9 cellular contexts compared by ENCODE assay signal in the genomic region with DNA sequence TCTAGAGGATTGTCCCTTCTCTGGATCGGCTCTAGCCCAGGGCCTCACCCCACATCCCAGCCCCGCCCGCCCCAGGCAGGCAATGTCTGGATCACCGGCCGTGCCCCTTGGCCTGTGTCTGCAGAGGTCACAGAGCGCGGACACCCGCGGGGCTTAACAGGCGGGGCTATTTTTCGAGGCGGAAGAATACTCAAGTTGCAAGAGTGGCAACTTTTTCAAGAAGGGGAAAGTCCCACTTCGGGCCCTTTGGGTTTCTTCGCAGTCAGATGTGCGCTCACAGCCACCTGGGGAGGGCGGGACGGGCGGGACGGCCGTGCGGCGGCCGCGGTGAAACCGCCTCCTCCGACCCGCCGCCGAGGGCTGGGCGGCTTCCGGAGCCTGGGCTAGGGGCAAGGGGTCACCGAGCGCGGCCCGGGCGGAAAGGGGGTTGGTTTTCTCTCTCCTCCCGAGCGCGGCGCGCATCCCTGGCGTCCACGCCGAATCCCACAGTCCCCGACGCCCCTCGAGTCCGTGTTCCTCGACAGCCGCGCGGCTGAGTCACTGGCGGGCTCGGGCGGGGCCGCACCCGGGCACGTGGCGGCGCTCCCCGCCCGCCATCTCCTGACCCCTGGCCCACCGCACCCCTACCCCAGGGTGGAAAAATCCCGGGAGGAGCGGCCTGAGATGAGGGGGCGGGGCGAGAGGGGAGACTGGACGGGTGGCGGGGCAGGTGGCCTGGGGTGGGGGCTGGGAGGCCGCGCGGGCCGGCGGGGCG. TPM values are rescaled to one million over a fixed set of nuclear protein-coding genes. Genes with fewer than 3 reads are reported as not detected.
A peak's percentile ranks its signal among the peaks of the same experiment; 100 is the strongest.
DNase-seq lines count a peak whose midpoint lies in the region; ATAC-seq and TF ChIP-seq lines count a peak whose summit lies in the region.
"Had no signal": no experiment of that assay in that cellular context is flagged by ENCODE, and none has a peak within 500 bp of the region (broad histone marks: within the 10 kb centered on the region; RNA-seq: fewer than 3 reads in every experiment).

No MANE protein-coding gene starts in this region.

- POLR2A ChIA-PET in T-cell (lab: Charles Lee) = no interaction called here

- no peaks in the 10 kb centered on the region for H3K27me3 ChIP-seq in HUES6 (ENCODE audit: control insufficient read depth, insufficient read depth, low read length)
- no peaks in the 10 kb centered on the region for H3K27me3 ChIP-seq in adrenal gland
- H3K27me3 ChIP-seq in right atrium auricular region = no peaks in the 10 kb centered on the region

- H3K9me3 Mint-ChIP-seq in CD14-positive monocyte (no peaks in the 10 kb centered on the region), T-cell (no peaks in the 10 kb centered on the region)

- H3K27ac Mint-ChIP-seq in CD14-positive monocyte (peak overlapping the region; percentile 89 to 99 (median 98)), T-cell (peak overlapping the region; percentile 87)

- intact Hi-C loops in CD14-positive monocyte (cut with micrococcal nuclease) (loop anchor here (1.0 to 5.0 kb wide), 5 partner anchors 17 to 182 kb away; partner anchors contain the start of genes SPAG7 (in 2 of the 2), CAMTA2 (in 1 of the 2) and CHRNE (in 1 of the 2)), adrenal gland (cut with DNase I) (no loop called here)

- H3K9me3 ChIP-seq in HUES6 (ENCODE audit: control insufficient read depth, insufficient read depth, low read depth, low read length) (no peaks in the 10 kb centered on the region), adrenal gland (replicated peaks in 1 of 3) (no peaks in the 10 kb centered on the region), right atrium auricular region (no peaks in the 10 kb centered on the region)

- H3K9ac ChIP-seq in HUES6 (ENCODE audit: low read length) = peak overlapping the region; percentile 96

- peaks cover 53% of the 10 kb centered on the region for H3K4me1 ChIP-seq in HUES6 (ENCODE audit: control insufficient read depth, insufficient read depth, low read length)
- H3K4me1 ChIP-seq in adrenal gland (replicated peaks in 1 of 2) = peaks cover 30 to 38% of the 10 kb centered on the region in 2 donors
- peaks cover 0 to 58% of the 10 kb centered on the region in 2 donors for H3K4me1 ChIP-seq in right atrium auricular region

- H3K36me3 ChIP-seq in HUES6 (ENCODE audit: control insufficient read depth, insufficient read depth, low read length) (peaks cover 34% of the 10 kb centered on the region), adrenal gland (replicated peaks in 1 of 2) (peaks cover 0 to 23% of the 10 kb centered on the region in 2 donors), right atrium auricular region (peaks cover 15% of the 10 kb centered on the region)

- WGBS in adrenal gland, 4 donors = 0 to 2% (median 1%) methylated on average over 3 to 75 of the region's 75 CpGs

- TF ChIP-seq CTCF in CD14-positive monocyte (IDR thresholded peaks at IDR 0.05) (no peak), adrenal gland (IDR thresholded peaks at IDR 0.05) (no peak), right atrium auricular region (IDR thresholded peaks at IDR 0.05) (no peak)

- DNase-seq in CD14-positive monocyte (ENCODE audit: low spot score) (peak; percentile 82), T-cell (peak; percentile 47 to 80 (median 67)), adrenal gland (peak; percentile 76 to 84 (median 82)), right atrium auricular region (ENCODE audit: low spot score) (peak; percentile 82), renal cortical epithelial cell (ENCODE audit: low read depth) (peak; percentile 62), cortex of kidney (lab: John Stamatoyannopoulos, UW) (no peak)

- H3K36me3 Mint-ChIP-seq in CD14-positive monocyte = peaks cover 21 to 25% of the 10 kb centered on the region in 2 donors
- peaks cover 21% of the 10 kb centered on the region for H3K36me3 Mint-ChIP-seq in T-cell

- TF ChIP-seq POLR2A in adrenal gland (IDR thresholded peaks at IDR 0.05) = peak in 1 of 2 donors; percentile 37

- H3K4me1 Mint-ChIP-seq in CD14-positive monocyte (peaks cover 40% of the 10 kb centered on the region), T-cell (peaks cover 37 to 46% (median 39%) of the 10 kb centered on the region in 3 donors)

- H3K4me3 ChIP-seq in HUES6 (ENCODE audit: low read depth, low read length) (peak overlapping the region; percentile 95), adrenal gland (peak overlapping the region in 2 of 4 donors; percentile 85 to 98), right atrium auricular region (peak overlapping the region; percentile 80 to 89)

- H3K27ac ChIP-seq in HUES6 (ENCODE audit: low read depth, low read length) = peak overlapping the region; percentile 99
- peak overlapping the region; percentile 83 to 99 (median 96) for H3K27ac ChIP-seq in adrenal gland
- peak overlapping the region; percentile 98 to 100 for H3K27ac ChIP-seq in right atrium auricular region

- ATAC-seq in GM19324 (IDR thresholded peaks at IDR 0.05; ENCODE audit: low FRiP score, unreplicated experiment) (peak; percentile 27), T-cell (replicated peaks in 1 of 4) (peak; percentile 38 to 57 (median 40))

- peaks cover 2 to 8% (median 3%) of the 10 kb centered on the region in 3 donors for H3K27me3 Mint-ChIP-seq in CD14-positive monocyte (ENCODE audit: low read depth in 3 of 3)
- H3K27me3 Mint-ChIP-seq in T-cell = no peaks in the 10 kb centered on the region

- H3K4me3 Mint-ChIP-seq in CD14-positive monocyte (peak overlapping the region; percentile 77 to 97), T-cell (peak overlapping the region; percentile 97 to 100 (median 98))

- CTCF ChIA-PET in T-cell (lab: Charles Lee) = interaction anchor here in 1 of 2 donors (0.6 to 1.0 kb wide), 3 partner anchors 10 to 17 kb away, joined by 3 to 6 read pairs (median 4); partner anchors contain the start of genes RNF167 and SLC25A11

RNA-seq across cellular contexts. Expression of gene PFN1, which starts 1.2 kb away (rescaled TPM):
- polyA plus RNA-seq in CD14-positive monocyte (1,000 to 10,000 TPM; 1,582 to 1,613 TPM), adrenal gland (100 to 1,000 TPM; 310 to 593 (median 390) TPM)
- total RNA-seq in T-cell (100 to 1,000 TPM; 654 to 853 (median 744) TPM), adrenal gland (1,000 to 10,000 TPM in 1 of 8 donors, 100 to 1,000 TPM in 7; 357 to 1,056 (median 454) TPM), right atrium auricular region (100 to 1,000 TPM; 218 to 425 TPM), renal cortical epithelial cell (549 and 701 TPM in 2 replicates)

RNA-seq across cellular contexts. Expression of gene ENO3, which starts 1.4 kb away (rescaled TPM):
- polyA plus RNA-seq in CD14-positive monocyte (under 1 TPM; 0.36 to 0.60 TPM), adrenal gland (10 to 100 TPM in 2 of 3 donors, 1 to 10 TPM in 1; 2.5 to 64.8 (median 22.0) TPM)
- total RNA-seq in T-cell (10 to 100 TPM; 31.0 to 38.4 (median 36.3) TPM), adrenal gland (10 to 100 TPM in 2 of 8 donors, 1 to 10 TPM in 6; 1.6 to 13.6 (median 4.2) TPM), right atrium auricular region (100 to 1,000 TPM; 235 to 563 TPM), renal cortical epithelial cell (5.3 and 6.6 TPM in 2 replicates)

RNA-seq across cellular contexts. Expression of gene RNF167, which starts 9.4 kb away (rescaled TPM):
- polyA plus RNA-seq in CD14-positive monocyte (10 to 100 TPM; 17.2 to 20.6 TPM), adrenal gland (100 to 1,000 TPM; 134 to 252 (median 240) TPM)
- total RNA-seq in T-cell (100 to 1,000 TPM; 109 to 158 (median 135) TPM), adrenal gland (100 to 1,000 TPM in 4 of 8 donors, 10 to 100 TPM in 4; 46.7 to 130 (median 94.5) TPM), right atrium auricular region (10 to 100 TPM; 66.9 to 68.6 TPM), renal cortical epithelial cell (16.1 and 43.6 TPM in 2 replicates)

RNA-seq across cellular contexts. Expression of gene SLC25A11, which starts 9.7 kb away (rescaled TPM):
- 100 to 1,000 TPM; 111 to 138 TPM for polyA plus RNA-seq in CD14-positive monocyte
- 10 to 100 TPM; 30.9 to 51.6 (median 47.0) TPM for total RNA-seq in T-cell
- total RNA-seq in adrenal gland = 10 to 100 TPM; 65.3 to 77.7 (median 68.5) TPM
- 10 to 100 TPM; 37.8 to 57.1 (median 40.3) TPM for polyA plus RNA-seq in adrenal gland
- total RNA-seq in right atrium auricular region = 100 to 1,000 TPM in 1 of 2 donors, 10 to 100 TPM in 1; 99.5 to 188 TPM
- total RNA-seq in renal cortical epithelial cell = 40.1 and 56.2 TPM in 2 replicates

RNA-seq across cellular contexts. Expression of gene GP1BA, which starts 17.4 kb away (rescaled TPM):
- polyA plus RNA-seq in CD14-positive monocyte (under 1 TPM; 0.24 to 0.29 TPM), adrenal gland (not detected)
- total RNA-seq in T-cell (under 1 TPM in 1 of 5 donors, not detected in 4; 0.40 TPM), adrenal gland (under 1 TPM in 1 of 8 donors, not detected in 7; 0.08 TPM), right atrium auricular region (not detected), renal cortical epithelial cell (not detected in 2 replicates)
- total RNA-seq: T-helper 2 cell treated with Interferon-gamma antibody and Interleukin-4, amounts not matched to agents 100 ng/mL and 5 ng/mL, for 36 hours had no signal

Comparison
In these comparisons a context has a peak if more than half of its experiments do, and no peak if none do; other contexts are left out.
1. RNA of gene ENO3, which starts 1.4 kb away (total RNA-seq): 235 to 563 TPM in right atrium auricular region; 31.0 to 38.4 TPM in T-cell, 5.3 to 6.6 TPM in renal cortical epithelial cell and 1.6 to 13.6 TPM in adrenal gland; every median in the first group is over 4 times any median in the second.
2. intact Hi-C loops: an anchor here in CD14-positive monocyte (1.0 to 5.0 kb wide); none called in adrenal gland.
3. Peak in every context shown above with its lines, with median percentiles within 50 percentile points of each other: H3K27ac ChIP-seq.